Comparison of ENCODE assay signal across 13 cellular contexts in genomic region chr10:78277734-78278404, GRCh38.
DNase-seq lines count a peak whose midpoint lies in the region; TF ChIP-seq lines count a peak whose summit lies in the region.
"Had no signal": no experiment of that assay in that cellular context is flagged by ENCODE, and none has a peak within 500 bp of the region (broad histone marks: within the 10 kb centered on the region; RNA-seq: fewer than 3 reads in every experiment).

No MANE protein-coding gene starts in this region.

- H3K27me3 ChIP-seq in prostate gland (replicated peaks; ENCODE audit: insufficient read depth): no peaks in the 10 kb centered on the region

- WGBS in prostate gland: 58% methylated on average over 14 of the region's 14 CpGs

- peak overlapping the region; percentile 53 to 66 for H3K27ac ChIP-seq in prostate gland
- H3K27ac ChIP-seq: skin epidermis had no signal

- H3K4me3 ChIP-seq in prostate gland: no peak overlapping the region
- H3K4me3 ChIP-seq: skin epidermis had no signal

- H3K9me3 ChIP-seq in prostate gland: no peaks in the 10 kb centered on the region

- no peak for TF ChIP-seq POLR2A in prostate gland (IDR thresholded peaks at IDR 0.05)

- no peaks in the 10 kb centered on the region for H3K4me1 ChIP-seq in prostate gland (replicated peaks)

- DNase-seq in ELR (ENCODE audit: low read depth) (peak; percentile 67), amniotic epithelial cell (ENCODE audit: low read depth) (peak; percentile 75), glomerular visceral epithelial cell (ENCODE audit: extremely low spot score) (peak; percentile 28), prostate gland (ENCODE audit: low spot score) (peak; percentile 51), COLO829 (ENCODE audit: low spot score) (no peak), NCI-H774 (lab: John Stamatoyannopoulos, UW) (no peak), NCI-H69 (lab: John Stamatoyannopoulos, UW) (no peak)
- no peak for DNase-seq in activated naive CD4-positive, alpha-beta T cell treated with anti-CD3 and anti-CD28 coated beads, Interleukin-2, amount 50 U/mL, for 16 hours
- DNase-seq: activated CD8-positive, alpha-beta memory T cell treated with anti-CD3 and anti-CD28 coated beads, Interleukin-2, amount 50 U/mL, for 48 hours; DMS153; NCI-H510A; T-helper 1 cell had no signal

- no peak for TF ChIP-seq CTCF in prostate gland (IDR thresholded peaks at IDR 0.05)

- no peaks in the 10 kb centered on the region for H3K36me3 ChIP-seq in prostate gland

- intact Hi-C loops in prostate gland (cut with DNase I): no loop called here

Comparison
In these comparisons a context has a peak if more than half of its experiments do, and no peak if none do; other contexts are left out.
1. DNase-seq: peak in ELR (single experiment), amniotic epithelial cell (single experiment), glomerular visceral epithelial cell (single experiment) and prostate gland (single experiment); none in activated naive CD4-positive, alpha-beta T cell treated with anti-CD3 and anti-CD28 coated beads, Interleukin-2, amount 50 U/mL, for 16 hours (single experiment), COLO829 (single experiment), NCI-H774 (single experiment) and NCI-H69 (single experiment).